In the genomic region with DNA sequence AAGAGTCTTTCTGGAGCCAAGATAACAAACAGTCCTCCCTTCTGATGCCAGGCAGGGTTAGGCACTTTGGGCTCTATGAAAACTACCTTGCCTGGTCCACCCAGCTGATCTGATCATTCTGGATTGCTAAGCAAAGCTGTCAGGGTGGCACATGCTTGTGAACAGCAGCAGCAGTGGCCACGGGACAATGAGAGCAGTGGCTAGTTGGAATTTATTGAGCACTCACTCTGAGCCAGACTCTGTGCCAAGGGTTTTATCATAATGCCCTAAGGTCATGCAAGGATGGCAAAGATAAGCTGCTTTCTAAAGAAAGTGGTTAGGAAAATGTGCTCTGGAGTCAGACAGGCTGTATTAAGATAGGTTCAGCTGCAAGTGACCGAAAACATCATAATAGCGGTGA, we compare ENCODE assay signal across 25 cellular contexts.
A peak's percentile ranks its signal among the peaks of the same experiment; 100 is the strongest.
DNase-seq lines count a peak whose midpoint lies in the region; ATAC-seq and TF ChIP-seq lines count a peak whose summit lies in the region.
"Had no signal": no experiment of that assay in that cellular context is flagged by ENCODE, and none has a peak within 500 bp of the region (broad histone marks: within the 10 kb centered on the region; RNA-seq: fewer than 3 reads in every experiment).

No MANE protein-coding gene starts in this region.

- H3K4me1 ChIP-seq in SK-N-SH (ENCODE audit: control insufficient read depth in 1 of 2, insufficient read depth in 2 of 2, low read depth in 1 of 2, low read length in 1 of 2) (peaks cover 0 to 45% of the 10 kb centered on the region in 2 experiments; a peak in 3 of 4 replicates), esophagus muscularis mucosa (peaks cover 16 to 30% (median 28%) of the 10 kb centered on the region in 4 donors), stomach (peaks cover 0 to 4% (median 0%) of the 10 kb centered on the region in 4 donors)
- H3K4me1 ChIP-seq: Caco-2, SJSA1 had no signal

- no peak overlapping the region for H3K4me2 ChIP-seq in SK-N-SH

- no peak overlapping the region for H3K9ac ChIP-seq in SK-N-SH

- H3K4me3 ChIP-seq in SK-N-SH (ENCODE audit: low read depth in 2 of 2, low read length in 1 of 2): no peak overlapping the region
- H3K4me3 ChIP-seq in esophagus muscularis mucosa: no peak overlapping the region
- no peak overlapping the region for H3K4me3 ChIP-seq in stomach
- H3K4me3 ChIP-seq: dorsolateral prefrontal cortex, gastrocnemius medialis, SJSA1, tibial nerve had no signal

- WGBS in SK-N-SH (ENCODE audit: low lambda C conversion rate): 88% methylated on average over 3 of the region's 3 CpGs
- WGBS in esophagus muscularis mucosa: 95% methylated on average over 3 of the region's 3 CpGs
- WGBS in stomach, 5 donors: 59 to 72% (median 68%) methylated on average over 3 of the region's 3 CpGs

- CTCF ChIA-PET in SK-N-SH (lab: Yijun Ruan, JAX): no interaction called here

- H3K9me3 ChIP-seq in SK-N-SH: no peaks in the 10 kb centered on the region
- no peaks in the 10 kb centered on the region for H3K9me3 ChIP-seq in esophagus muscularis mucosa
- no peaks in the 10 kb centered on the region for H3K9me3 ChIP-seq in stomach
- H3K9me3 ChIP-seq: BE2C, Caco-2, gastrocnemius medialis, SJSA1 had no signal

- in situ Hi-C loops in SK-MEL-5 (cut with HindIII; ENCODE audit: low pct_unique_long_range_greater_than_20kb, low sequenced_read_pairs): no loop called here

- H3F3A ChIP-seq in SK-N-SH (replicated peaks; ENCODE audit: insufficient read depth): peaks cover 6% of the 10 kb centered on the region

- ATAC-seq in SK-N-SH treated with all-trans-retinoic acid at 6 μM for 48 hours: no peak
- ATAC-seq: gastrocnemius medialis, left colon had no signal

- no peak overlapping the region for H2AFZ ChIP-seq in SK-N-SH (ENCODE audit: low read depth)

- TF ChIP-seq POLR2A in esophagus muscularis mucosa (IDR thresholded peaks at IDR 0.05; ENCODE audit: low read depth): no peak
- no peak for TF ChIP-seq POLR2A in stomach (IDR thresholded peaks at IDR 0.05)

- TF ChIP-seq CTCF in SK-N-SH (IDR thresholded peaks at IDR 0.05) (no peak), esophagus muscularis mucosa (IDR thresholded peaks at IDR 0.05) (no peak), stomach (IDR thresholded peaks at IDR 0.05) (no peak)

- H3K27me3 ChIP-seq in SK-N-SH (ENCODE audit: insufficient read depth) (no peaks in the 10 kb centered on the region), esophagus muscularis mucosa (no peaks in the 10 kb centered on the region), stomach (peaks cover 0 to 4% (median 0%) of the 10 kb centered on the region in 3 donors)
- H3K27me3 ChIP-seq: BE2C, dorsolateral prefrontal cortex, gastrocnemius medialis, SJSA1, tibial nerve had no signal

- intact Hi-C loops in esophagus muscularis mucosa (cut with DNase I) (no loop called here), stomach (cut with DNase I; ENCODE audit: low total_unique reads) (no loop called here)

- POLR2A ChIA-PET in SK-N-SH (lab: Yijun Ruan, JAX): interaction anchor here (0.5 kb wide), 1 partner anchor 31 kb away, joined by 3 read pairs; no protein-coding TSS in a partner anchor

- no peaks in the 10 kb centered on the region for H3K79me2 ChIP-seq in SK-N-SH (ENCODE audit: insufficient read depth)

- peak; percentile 56 for DNase-seq in SK-N-SH
- DNase-seq in SK-MEL-5 (ENCODE audit: low read depth, low spot score): peak; percentile 2
- peak; percentile 75 for DNase-seq in esophagus muscularis mucosa (ENCODE audit: extremely low spot score)
- DNase-seq in stomach: peak; percentile 16
- no peak for DNase-seq in NCI-H1694 (lab: John Stamatoyannopoulos, UW)
- DNase-seq in SHP77 (lab: John Stamatoyannopoulos, UW): no peak
- no peak for DNase-seq in T-helper 2 cell
- DNase-seq: 8988T; activated CD4-positive, alpha-beta T cell treated with anti-CD3 and anti-CD28 coated beads for 4 hours; activated effector memory CD4-positive, alpha-beta T cell treated with anti-CD3 and anti-CD28 coated beads, Interleukin-2, amount 50 U/mL, for 16 hours; BE2C; Caco-2; erythroblast; gastrocnemius medialis; KG1; left colon; NCI-H1092 treated with DMSO at 0.1 percent for 48 hours; OCI-M1; stimulated activated CD4-positive, alpha-beta T cell treated with anti-CD3 and anti-CD28 coated beads, Interleukin-2, amount 100 ng/mL, for 24 hours; stimulated activated naive CD4-positive, alpha-beta T cell treated with Interleukin-2 at 50 U/mL for 16 hours; T-helper 9 cell had no signal

- peak; percentile 12; the same call in 1 of the 2 replicates for TF ChIP-seq RAD21 in SK-N-SH (IDR thresholded peaks at IDR 0.05; ENCODE audit: low read length)

- TF ChIP-seq EP300 in SK-N-SH (IDR thresholded peaks at IDR 0.05; ENCODE audit: borderline replicate concordance in 1 of 2, low read depth in 1 of 2, low read length in 1 of 2) (peak in 1 of 2 experiments; percentile 50; a peak in 1 of 4 replicates), esophagus muscularis mucosa (IDR thresholded peaks at IDR 0.05) (no peak), stomach (IDR thresholded peaks at IDR 0.05) (no peak)

- no peaks in the 10 kb centered on the region for H4K20me1 ChIP-seq in SK-N-SH (ENCODE audit: insufficient read depth)

- no peaks in the 10 kb centered on the region for H3K9me2 ChIP-seq in SK-N-SH

- H3K36me3 ChIP-seq in SK-N-SH (replicated peaks in 1 of 2; ENCODE audit: control insufficient read depth in 1 of 2, insufficient read depth in 2 of 2, low read length in 1 of 2) (no peaks in the 10 kb centered on the region), esophagus muscularis mucosa (no peaks in the 10 kb centered on the region), stomach (no peaks in the 10 kb centered on the region)
- H3K36me3 ChIP-seq: BE2C, gastrocnemius medialis, SJSA1, tibial nerve had no signal

- peak overlapping the region in 1 of 2 experiments; percentile 54; a peak in 2 of 4 replicates for H3K27ac ChIP-seq in SK-N-SH (ENCODE audit: low read depth in 2 of 2, low read length in 1 of 2)
- H3K27ac ChIP-seq in esophagus muscularis mucosa (replicated peaks in 1 of 4): peak overlapping the region in 1 of 4 donors; percentile 82
- no peak overlapping the region for H3K27ac ChIP-seq in stomach
- H3K27ac ChIP-seq: dorsolateral prefrontal cortex, gastrocnemius medialis, SJSA1, tibial nerve had no signal

TF ChIP-seq in SK-N-SH, 30 proteins besides CTCF, POLR2A, EP300 and RAD21:
- TF ChIP-seq TAF1 (IDR thresholded peaks at IDR 0.05; ENCODE audit: borderline replicate concordance, low read depth, low read length) (no peak), MXI1 (IDR thresholded peaks at IDR 0.05; ENCODE audit: low read depth, low read length) (peak; percentile 79; the same call in 1 of the 2 replicates), CHD2 (IDR thresholded peaks at IDR 0.05; ENCODE audit: low read length, partially characterized antibody) (peak; percentile 47), MAX (IDR thresholded peaks at IDR 0.05; ENCODE audit: low read depth) (no peak), RCOR1 (IDR thresholded peaks at IDR 0.05; ENCODE audit: low read length) (peak; percentile 68), GATA2 (CRISPR knock-in tag; IDR thresholded peaks at IDR 0.05) (peak; percentile 67)
TF ChIP-seq in SK-N-SH: peak in this region for 4.

TF ChIP-seq in SK-N-SH treated with all-trans-retinoic acid at 6 μM for 48 hours, 23 proteins besides CTCF, POLR2A, EP300 and RAD21 (continues in another document):
- TF ChIP-seq OSR1 (CRISPR knock-in tag; IDR thresholded peaks at IDR 0.05) (no peak), ZFP30 (CRISPR knock-in tag; IDR thresholded peaks at IDR 0.05) (no peak), ESRRG (CRISPR knock-in tag; IDR thresholded peaks at IDR 0.05) (no peak), TOX (CRISPR knock-in tag; IDR thresholded peaks at IDR 0.05; ENCODE audit: borderline replicate concordance) (no peak), BACH2 (CRISPR knock-in tag; IDR thresholded peaks at IDR 0.05; ENCODE audit: borderline replicate concordance) (no peak), ISL1 (CRISPR knock-in tag; IDR thresholded peaks at IDR 0.05) (no peak), ARNTL (CRISPR knock-in tag; IDR thresholded peaks at IDR 0.05; ENCODE audit: borderline replicate concordance, low read depth) (no peak), PATZ1 (CRISPR knock-in tag; IDR thresholded peaks at IDR 0.05; ENCODE audit: borderline replicate concordance) (no peak), ZNF8 (CRISPR knock-in tag; IDR thresholded peaks at IDR 0.05) (no peak), SNAI2 (CRISPR knock-in tag; IDR thresholded peaks at IDR 0.05) (no peak)
- TF ChIP-seq, protein P1, sequence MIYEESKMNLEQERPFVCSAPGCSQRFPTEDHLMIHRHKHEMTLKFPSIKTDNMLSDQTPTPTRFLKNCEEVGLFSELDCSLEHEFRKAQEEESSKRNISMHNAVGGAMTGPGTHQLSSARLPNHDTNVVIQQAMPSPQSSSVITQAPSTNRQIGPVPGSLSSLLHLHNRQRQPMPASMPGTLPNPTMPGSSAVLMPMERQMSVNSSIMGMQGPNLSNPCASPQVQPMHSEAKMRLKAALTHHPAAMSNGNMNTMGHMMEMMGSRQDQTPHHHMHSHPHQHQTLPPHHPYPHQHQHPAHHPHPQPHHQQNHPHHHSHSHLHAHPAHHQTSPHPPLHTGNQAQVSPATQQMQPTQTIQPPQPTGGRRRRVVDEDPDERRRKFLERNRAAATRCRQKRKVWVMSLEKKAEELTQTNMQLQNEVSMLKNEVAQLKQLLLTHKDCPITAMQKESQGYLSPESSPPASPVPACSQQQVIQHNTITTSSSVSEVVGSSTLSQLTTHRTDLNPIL (CRISPR knock-in tag; IDR thresholded peaks at IDR 0.05; ENCODE audit: low read depth): no peak

Comparison
In these comparisons a context has a peak if more than half of its experiments do, and no peak if none do; other contexts are left out.
1. DNase-seq: peak in SK-N-SH (single experiment), SK-MEL-5 (single experiment), esophagus muscularis mucosa (single experiment) and stomach (single experiment); none in NCI-H1694 (single experiment), SHP77 (0 of 2) and T-helper 2 cell (0 of 5).